ENCODE assay signal across 3 cellular contexts in the genomic region with DNA sequence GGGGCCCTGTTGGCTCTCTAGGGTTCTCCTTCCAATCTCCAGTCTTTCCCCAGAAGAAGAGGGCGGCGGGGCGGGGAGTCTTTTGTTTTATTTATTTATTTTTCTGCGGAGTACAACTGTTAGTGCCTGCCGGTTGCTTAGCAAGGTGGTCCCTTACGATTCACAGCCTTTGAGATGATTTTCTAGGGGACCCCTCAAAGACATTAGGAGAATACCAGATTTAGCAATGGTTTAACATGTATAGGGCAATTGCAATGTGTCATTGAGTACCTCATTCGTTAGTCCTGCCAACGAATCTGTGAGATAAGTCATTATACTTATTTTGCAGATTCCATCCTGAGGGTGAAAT.
A peak's percentile ranks its signal among the peaks of the same experiment; 100 is the strongest.
TF ChIP-seq lines count a peak whose summit lies in the region.

No MANE protein-coding gene starts in this region.

TF ChIP-seq in A549, 52 proteins besides CTCF, POLR2A, EP300 and RAD21 (continues in another document):
- TF ChIP-seq RCOR1 (IDR thresholded peaks at IDR 0.05; ENCODE audit: low read depth, low read length) (no peak), JUN (IDR thresholded peaks at IDR 0.05) (peak in 1 of 2 experiments; percentile 7; a peak in 1 of 5 replicates), RNF2 (IDR thresholded peaks at IDR 0.05; ENCODE audit: borderline replicate concordance, low read depth) (no peak), HEYL (CRISPR knock-in tag; IDR thresholded peaks at IDR 0.05) (no peak), EHMT2 (IDR thresholded peaks at IDR 0.05; ENCODE audit: low read depth) (peak; percentile 64; the same call in 1 of the 2 replicates), ZFP36 (IDR thresholded peaks at IDR 0.05; ENCODE audit: borderline replicate concordance, partially characterized antibody) (no peak), HOXB5 (CRISPR knock-in tag; IDR thresholded peaks at IDR 0.05) (no peak), CHD4 (IDR thresholded peaks at IDR 0.05; ENCODE audit: borderline replicate concordance) (no peak), CBX2 (IDR thresholded peaks at IDR 0.05; ENCODE audit: borderline replicate concordance, low read depth) (no peak), KDM1A (IDR thresholded peaks at IDR 0.05; ENCODE audit: low read depth) (no peak), SMC3 (IDR thresholded peaks at IDR 0.05) (no peak), EHF (CRISPR knock-in tag; IDR thresholded peaks at IDR 0.05) (no peak), MYC (IDR thresholded peaks at IDR 0.05; ENCODE audit: borderline replicate concordance, low read length) (0 out of 2 replicates have a peak, but pooled peaks have one; percentile 6), GATA3 (IDR thresholded peaks at IDR 0.05; ENCODE audit: borderline replicate concordance) (no peak), SREBF2 (IDR thresholded peaks at IDR 0.05) (no peak), KDM5A (IDR thresholded peaks at IDR 0.05) (no peak), E2F6 (IDR thresholded peaks at IDR 0.05; ENCODE audit: borderline replicate concordance, low read depth) (no peak), HOXA7 (CRISPR knock-in tag; IDR thresholded peaks at IDR 0.05) (no peak), BHLHE40 (IDR thresholded peaks at IDR 0.05; ENCODE audit: low read depth, low read length) (no peak), PHF8 (IDR thresholded peaks at IDR 0.05; ENCODE audit: borderline replicate concordance, low read depth) (0 out of 2 replicates have a peak, but pooled peaks have one; percentile 14), HMGXB4 (CRISPR knock-in tag; IDR thresholded peaks at IDR 0.05; ENCODE audit: borderline replicate concordance) (no peak), FOSL2 (IDR thresholded peaks at IDR 0.05) (no peak), FOSL2 (CRISPR knock-in tag; IDR thresholded peaks at IDR 0.05) (no peak), NR3C1 (IDR thresholded peaks at IDR 0.05) (no peak)
- TF ChIP-seq, protein P1, sequence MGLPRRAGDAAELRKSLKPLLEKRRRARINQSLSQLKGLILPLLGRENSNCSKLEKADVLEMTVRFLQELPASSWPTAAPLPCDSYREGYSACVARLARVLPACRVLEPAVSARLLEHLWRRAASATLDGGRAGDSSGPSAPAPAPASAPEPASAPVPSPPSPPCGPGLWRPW (IDR thresholded peaks at IDR 0.05) = no peak
- TF ChIP-seq, protein P2, sequence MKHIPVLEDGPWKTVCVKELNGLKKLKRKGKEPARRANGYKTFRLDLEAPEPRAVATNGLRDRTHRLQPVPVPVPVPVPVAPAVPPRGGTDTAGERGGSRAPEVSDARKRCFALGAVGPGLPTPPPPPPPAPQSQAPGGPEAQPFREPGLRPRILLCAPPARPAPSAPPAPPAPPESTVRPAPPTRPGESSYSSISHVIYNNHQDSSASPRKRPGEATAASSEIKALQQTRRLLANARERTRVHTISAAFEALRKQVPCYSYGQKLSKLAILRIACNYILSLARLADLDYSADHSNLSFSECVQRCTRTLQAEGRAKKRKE (CRISPR knock-in tag; IDR thresholded peaks at IDR 0.05; ENCODE audit: low read depth) = no peak

TF ChIP-seq in HEK293, 187 proteins besides CTCF, POLR2A, EP300 and RAD21:
- TF ChIP-seq ZNF335 (tag by site-specific recombination; conservative IDR thresholded peaks at IDR 0.05) (peak; percentile 52; the same call in 1 of the 2 replicates), ZBTB48 (tag by site-specific recombination; IDR thresholded peaks at IDR 0.05) (peak; percentile 87), ZNF518A (tag by site-specific recombination; conservative IDR thresholded peaks at IDR 0.05; ENCODE audit: low read depth) (peak; percentile 32), ZXDB (tag by site-specific recombination; IDR thresholded peaks at IDR 0.05) (peak; percentile 6; the same call in 1 of the 2 replicates), ZBTB21 (tag by site-specific recombination; IDR thresholded peaks at IDR 0.05) (no peak), ZNF221 (tag by site-specific recombination; IDR thresholded peaks at IDR 0.05; ENCODE audit: borderline replicate concordance) (no peak), ZNF2 (tag by site-specific recombination; IDR thresholded peaks at IDR 0.05) (no peak), ZNF610 (tag by site-specific recombination; IDR thresholded peaks at IDR 0.05; ENCODE audit: borderline replicate concordance) (0 out of 2 replicates have a peak, but pooled peaks have one; percentile 0)
- TF ChIP-seq, protein P3, sequence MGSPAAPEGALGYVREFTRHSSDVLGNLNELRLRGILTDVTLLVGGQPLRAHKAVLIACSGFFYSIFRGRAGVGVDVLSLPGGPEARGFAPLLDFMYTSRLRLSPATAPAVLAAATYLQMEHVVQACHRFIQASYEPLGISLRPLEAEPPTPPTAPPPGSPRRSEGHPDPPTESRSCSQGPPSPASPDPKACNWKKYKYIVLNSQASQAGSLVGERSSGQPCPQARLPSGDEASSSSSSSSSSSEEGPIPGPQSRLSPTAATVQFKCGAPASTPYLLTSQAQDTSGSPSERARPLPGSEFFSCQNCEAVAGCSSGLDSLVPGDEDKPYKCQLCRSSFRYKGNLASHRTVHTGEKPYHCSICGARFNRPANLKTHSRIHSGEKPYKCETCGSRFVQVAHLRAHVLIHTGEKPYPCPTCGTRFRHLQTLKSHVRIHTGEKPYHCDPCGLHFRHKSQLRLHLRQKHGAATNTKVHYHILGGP (tag by site-specific recombination; IDR thresholded peaks at IDR 0.05) = no peak

TF ChIP-seq in K562, 482 proteins besides CTCF, POLR2A, EP300 and RAD21:
- 0 out of 2 replicates have a peak, but pooled peaks have one; percentile 16 for TF ChIP-seq NFRKB (IDR thresholded peaks at IDR 0.05; ENCODE audit: low read depth)
- TF ChIP-seq ILF3 (IDR thresholded peaks at IDR 0.05; ENCODE audit: borderline replicate concordance) = no peak
- peak in 1 of 2 experiments; percentile 68 for TF ChIP-seq NCOA2 (IDR thresholded peaks at IDR 0.05; ENCODE audit: partially characterized antibody in 2 of 2)
- no peak for TF ChIP-seq NR2C2 (CRISPR knock-in tag; IDR thresholded peaks at IDR 0.05)
- peak; percentile 66 for TF ChIP-seq NR2C2 (tag; IDR thresholded peaks at IDR 0.05)
- 0 out of 2 replicates have a peak, but pooled peaks have one; percentile 16 for TF ChIP-seq ZNF175 (CRISPR knock-in tag; IDR thresholded peaks at IDR 0.05; ENCODE audit: low read depth)
- no peak for TF ChIP-seq AFF4 (CRISPR knock-in tag; IDR thresholded peaks at IDR 0.05)
- TF ChIP-seq NFATC3 (IDR thresholded peaks at IDR 0.05) = 0 out of 2 replicates have a peak, but pooled peaks have one; percentile 13
- TF ChIP-seq ZNF12 (CRISPR knock-in tag; IDR thresholded peaks at IDR 0.05) = 0 out of 2 replicates have a peak, but pooled peaks have one; percentile 1
- TF ChIP-seq CBX8 (IDR thresholded peaks at IDR 0.05; ENCODE audit: borderline replicate concordance, extremely low read depth, low read depth, low read length, poor library complexity, severe bottlenecking) = no peak
- peak; percentile 66 for TF ChIP-seq GABPA (tag; conservative IDR thresholded peaks at IDR 0.05; ENCODE audit: low read depth)
- TF ChIP-seq PHF21A (IDR thresholded peaks at IDR 0.05; ENCODE audit: borderline replicate concordance, low read depth) = 0 out of 2 replicates have a peak, but pooled peaks have one; percentile 49
- peak; percentile 9; the same call in 1 of the 2 replicates for TF ChIP-seq SP1 (CRISPR knock-in tag; IDR thresholded peaks at IDR 0.05)
- no peak for TF ChIP-seq ZKSCAN3 (CRISPR knock-in tag; IDR thresholded peaks at IDR 0.05)
- TF ChIP-seq POLR2H (tag; IDR thresholded peaks at IDR 0.05; ENCODE audit: low read depth) = peak; percentile 50
- 0 out of 2 replicates have a peak, but pooled peaks have one; percentile 3 for TF ChIP-seq LCOR (CRISPR knock-in tag; IDR thresholded peaks at IDR 0.05)
- no peak for TF ChIP-seq OTX1 (CRISPR knock-in tag; IDR thresholded peaks at IDR 0.05)
- TF ChIP-seq RFX1 (IDR thresholded peaks at IDR 0.05) = no peak
- peak; percentile 13; the same call in 1 of the 2 replicates for TF ChIP-seq ATF7 (IDR thresholded peaks at IDR 0.05)
- 0 out of 2 replicates have a peak, but pooled peaks have one; percentile 20 for TF ChIP-seq FOSL1 (tag; conservative IDR thresholded peaks at IDR 0.05)
